Comparison of ENCODE assay signal across 1 cellular context in genomic region chr11:120172054-120172881, GRCh38.
A peak's percentile ranks its signal among the peaks of the same experiment; 100 is the strongest.
TF ChIP-seq lines count a peak whose summit lies in the region.

No MANE protein-coding gene starts in this region.

TF ChIP-seq in HepG2, 621 proteins besides CTCF, POLR2A, EP300 and RAD21 (continued from another document and continues in another):
- TF ChIP-seq NFAT5 (CRISPR knock-in tag; IDR thresholded peaks at IDR 0.05) (no peak), ZNF800 (CRISPR knock-in tag; IDR thresholded peaks at IDR 0.05) (no peak), TBP (CRISPR knock-in tag; IDR thresholded peaks at IDR 0.05) (no peak), FOXO4 (CRISPR knock-in tag; conservative IDR thresholded peaks at IDR 0.05) (no peak), IKZF4 (CRISPR knock-in tag; IDR thresholded peaks at IDR 0.05; ENCODE audit: borderline replicate concordance, low read depth, not compliant biosample characterization) (no peak), ZNF547 (CRISPR knock-in tag; IDR thresholded peaks at IDR 0.05) (no peak), SRY (CRISPR knock-in tag; IDR thresholded peaks at IDR 0.05) (no peak), SYNCRIP (IDR thresholded peaks at IDR 0.05; ENCODE audit: insufficient read depth, low read depth, low read length) (no peak), NFE2 (CRISPR knock-in tag; IDR thresholded peaks at IDR 0.05) (no peak), ZNF326 (CRISPR knock-in tag; IDR thresholded peaks at IDR 0.05; ENCODE audit: borderline replicate concordance) (no peak), ZNF407 (CRISPR knock-in tag; IDR thresholded peaks at IDR 0.05; ENCODE audit: not compliant biosample characterization) (peak; percentile 12), ZNF788 (CRISPR knock-in tag; IDR thresholded peaks at IDR 0.05; ENCODE audit: borderline replicate concordance) (0 out of 2 replicates have a peak, but pooled peaks have one; percentile 26), POGK (CRISPR knock-in tag; conservative IDR thresholded peaks at IDR 0.05) (no peak; the same call in 1 of the 2 replicates), ZNF253 (CRISPR knock-in tag; IDR thresholded peaks at IDR 0.05; ENCODE audit: borderline replicate concordance) (no peak), ZIK1 (CRISPR knock-in tag; IDR thresholded peaks at IDR 0.05; ENCODE audit: borderline replicate concordance, low read depth) (no peak), ETV6 (CRISPR knock-in tag; conservative IDR thresholded peaks at IDR 0.05) (no peak), MXD1 (CRISPR knock-in tag; IDR thresholded peaks at IDR 0.05) (no peak), ZNF180 (CRISPR knock-in tag; IDR thresholded peaks at IDR 0.05; ENCODE audit: borderline replicate concordance, low read depth) (no peak), ZBTB4 (CRISPR knock-in tag; IDR thresholded peaks at IDR 0.05; ENCODE audit: borderline replicate concordance) (0 out of 2 replicates have a peak, but pooled peaks have one; percentile 20), ZNF280B (CRISPR knock-in tag; IDR thresholded peaks at IDR 0.05; ENCODE audit: borderline replicate concordance) (no peak; the same call in 1 of the 2 replicates), ZNF263 (CRISPR knock-in tag; IDR thresholded peaks at IDR 0.05) (peak; percentile 78), UBTF (CRISPR knock-in tag; IDR thresholded peaks at IDR 0.05) (peak; percentile 32; the same call in 1 of the 2 replicates)
